ENCODE assay signal across 8 cellular contexts in the genomic region with DNA sequence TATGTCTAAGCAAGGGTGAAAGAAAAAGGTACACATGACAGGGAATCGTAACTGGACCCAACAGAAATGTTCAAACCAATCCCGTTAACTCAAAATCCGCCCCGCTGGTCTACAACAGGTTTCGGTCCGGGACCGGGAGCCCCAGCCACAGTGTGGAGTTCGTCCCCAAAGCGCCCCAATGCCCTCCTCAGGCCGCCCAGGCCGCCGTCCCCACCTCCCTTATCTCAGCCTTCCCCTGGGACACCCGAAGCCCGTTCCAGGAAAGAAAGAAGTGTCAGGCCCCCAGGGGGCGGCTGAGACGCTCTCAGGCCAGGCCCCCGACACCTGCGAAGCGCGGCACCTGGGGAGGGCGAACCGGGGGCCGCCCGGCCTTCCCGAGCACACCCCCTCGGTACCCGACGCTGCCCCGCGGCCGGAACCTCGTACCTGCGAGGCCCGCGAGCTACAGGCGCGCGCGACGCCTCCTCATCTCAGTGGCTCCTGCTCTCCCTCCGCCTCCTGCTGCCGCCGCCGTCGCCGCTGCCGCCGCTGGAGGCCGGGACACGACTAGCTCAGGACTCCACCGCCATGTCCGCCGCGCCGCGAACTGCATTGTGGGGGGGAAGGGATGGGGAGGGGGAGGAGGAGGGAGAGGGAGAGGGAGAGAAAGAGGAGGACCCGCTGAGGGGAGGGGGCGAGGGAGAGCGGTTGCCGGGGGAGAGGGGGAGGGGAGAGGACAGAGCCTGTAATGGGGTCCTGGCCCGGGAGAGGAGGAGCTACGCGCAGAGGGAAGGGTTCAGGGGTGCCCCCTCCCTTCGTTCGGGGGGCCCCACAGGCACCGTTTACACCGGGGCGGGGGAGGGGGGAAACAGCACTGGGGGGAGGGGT. TPM values are rescaled to one million over a fixed set of nuclear protein-coding genes. Genes with fewer than 3 reads are reported as not detected.
A peak's percentile ranks its signal among the peaks of the same experiment; 100 is the strongest.
DNase-seq lines count a peak whose midpoint lies in the region; ATAC-seq and TF ChIP-seq lines count a peak whose summit lies in the region.

TSS of gene TUT4 (minus strand) at position 588 of the 867 bp plus-strand sequence. CDS start 26,812 bp downstream, outside the sequence.

- DNase-seq in NK-92 treated with Interleukin-12 subunit alpha and Interleukin-12 subunit beta, amount 100 ng/mL, for 24 hours (lab: John Stamatoyannopoulos, UW) = peak; percentile 79
- no peak for DNase-seq in NK-92 (lab: John Stamatoyannopoulos, UW; ENCODE audit: unreplicated experiment)
- DNase-seq in NCI-H2227 treated with DMSO at 0.1 percent for 48 hours (lab: John Stamatoyannopoulos, UW) = peak; percentile 91
- DNase-seq in activated CD4-positive, CD25-positive, alpha-beta regulatory T cell treated with anti-CD3 and anti-CD28 coated beads, Interleukin-2, amount 50 U/mL, for 72 hours = peak; percentile 77
- no peak for DNase-seq in chondrocyte (ENCODE audit: low spot score)
- peak; percentile 68 for DNase-seq in kidney glomerular epithelial cell (lab: John Stamatoyannopoulos, UW)
- peak; percentile 83 for DNase-seq in stimulated activated CD4-positive, alpha-beta T cell treated with anti-CD3 and anti-CD28 coated beads, Interleukin-15, amount 100 ng/mL, for 24 hours

- H3K4me1 Mint-ChIP-seq in chondrocyte (ENCODE audit: low read depth) = peaks cover 31% of the 10 kb centered on the region

- peak; percentile 48 for ATAC-seq in HG03066 (IDR thresholded peaks at IDR 0.05; ENCODE audit: low read depth, unreplicated experiment)

- H3K9me3 Mint-ChIP-seq in chondrocyte (ENCODE audit: low read depth) = no peaks in the 10 kb centered on the region

- H3K27me3 Mint-ChIP-seq in chondrocyte (ENCODE audit: low read depth) = no peaks in the 10 kb centered on the region

- no peaks in the 10 kb centered on the region for H3K36me3 Mint-ChIP-seq in chondrocyte (ENCODE audit: low read depth)

- H3K27ac Mint-ChIP-seq in chondrocyte (ENCODE audit: unreplicated experiment) = peak within 1 kb of the TSS; percentile 88

- H3K4me3 Mint-ChIP-seq in chondrocyte (ENCODE audit: unreplicated experiment) = no peak within 1 kb of the TSS

- peak; percentile 46 for TF ChIP-seq CTCF in chondrocyte (IDR thresholded peaks at IDR 0.05)

RNA-seq across cellular contexts. Expression of gene TUT4, which starts in this region (rescaled TPM):
- total RNA-seq in chondrocyte = 40.9 to 48.9 TPM (median 42.9 TPM) in 3 replicates

Comparison
In these comparisons a context has a peak if more than half of its experiments do, and no peak if none do; other contexts are left out.
1. DNase-seq: peak in NK-92 treated with Interleukin-12 subunit alpha and Interleukin-12 subunit beta, amount 100 ng/mL, for 24 hours (single experiment), NCI-H2227 treated with DMSO at 0.1 percent for 48 hours (single experiment), activated CD4-positive, CD25-positive, alpha-beta regulatory T cell treated with anti-CD3 and anti-CD28 coated beads, Interleukin-2, amount 50 U/mL, for 72 hours (single experiment), kidney glomerular epithelial cell (single experiment) and stimulated activated CD4-positive, alpha-beta T cell treated with anti-CD3 and anti-CD28 coated beads, Interleukin-15, amount 100 ng/mL, for 24 hours (single experiment); none in NK-92 (single experiment) and chondrocyte (single experiment).